In the genomic region with DNA sequence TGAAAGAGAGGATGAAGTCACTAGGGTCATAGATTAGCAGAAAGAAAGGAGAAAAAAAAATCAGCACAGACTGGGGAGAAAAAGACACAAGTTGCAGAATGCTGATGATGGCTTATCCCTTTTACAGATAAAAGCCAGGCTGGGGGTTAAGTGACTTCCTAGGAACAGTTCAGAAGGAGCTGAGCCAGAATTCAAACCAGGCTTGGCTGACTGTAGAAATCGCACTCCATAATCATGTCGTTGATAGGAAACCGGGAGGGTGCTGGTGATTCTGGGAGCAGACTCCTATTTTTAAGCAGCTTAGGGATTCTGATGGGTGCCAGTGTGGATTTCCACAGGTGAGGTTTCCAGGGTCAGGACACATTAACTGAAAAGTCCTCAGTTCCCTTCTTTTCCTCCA, we compare ENCODE assay signal across 1 cellular context.
A peak's percentile ranks its signal among the peaks of the same experiment; 100 is the strongest.
TF ChIP-seq lines count a peak whose summit lies in the region.

No MANE protein-coding gene starts in this region.

TF ChIP-seq in K562, 482 proteins besides CTCF, POLR2A, EP300 and RAD21:
- TF ChIP-seq FUS (optimal IDR thresholded peaks at IDR 0.05; ENCODE audit: low read depth, low read length) (no peak), ZNF282 (CRISPR knock-in tag; IDR thresholded peaks at IDR 0.05) (no peak), NCOR1 (IDR thresholded peaks at IDR 0.05) (peak; percentile 9; the same call in 1 of the 2 replicates), GATAD2B (IDR thresholded peaks at IDR 0.05; ENCODE audit: borderline replicate concordance) (no peak), ZNF134 (CRISPR knock-in tag; conservative IDR thresholded peaks at IDR 0.05) (no peak), ZNF764 (CRISPR knock-in tag; IDR thresholded peaks at IDR 0.05; ENCODE audit: low read depth) (no peak), DPF2 (IDR thresholded peaks at IDR 0.05) (peak; percentile 43; the same call in 1 of the 2 replicates), ZNF316 (IDR thresholded peaks at IDR 0.05) (peak; percentile 46), PCBP1 (IDR thresholded peaks at IDR 0.05; ENCODE audit: low read depth, low read length, poor library complexity, severe bottlenecking) (no peak), CBFA2T3 (IDR thresholded peaks at IDR 0.05) (no peak), KDM1A (IDR thresholded peaks at IDR 0.05) (no peak), ZEB2 (IDR thresholded peaks at IDR 0.05) (peak; percentile 21; the same call in 1 of the 2 replicates), TARDBP (IDR thresholded peaks at IDR 0.05) (no peak), RUNX1 (IDR thresholded peaks at IDR 0.05; ENCODE audit: low read depth) (no peak), SMARCA4 (IDR thresholded peaks at IDR 0.05) (no peak), LEF1 (IDR thresholded peaks at IDR 0.05) (no peak), ARHGAP35 (IDR thresholded peaks at IDR 0.05; ENCODE audit: partially characterized antibody) (no peak), CREBBP (IDR thresholded peaks at IDR 0.05; ENCODE audit: low read depth, low read length) (no peak), CC2D1A (IDR thresholded peaks at IDR 0.05) (no peak), ZNF140 (CRISPR knock-in tag; IDR thresholded peaks at IDR 0.05) (no peak), KLF6 (CRISPR knock-in tag; IDR thresholded peaks at IDR 0.05; ENCODE audit: borderline replicate concordance) (no peak), RBM22 (IDR thresholded peaks at IDR 0.05; ENCODE audit: low read depth, low read length, poor library complexity, severe bottlenecking) (no peak), ZNF780A (CRISPR knock-in tag; IDR thresholded peaks at IDR 0.05) (no peak)
- TF ChIP-seq, protein P1, sequence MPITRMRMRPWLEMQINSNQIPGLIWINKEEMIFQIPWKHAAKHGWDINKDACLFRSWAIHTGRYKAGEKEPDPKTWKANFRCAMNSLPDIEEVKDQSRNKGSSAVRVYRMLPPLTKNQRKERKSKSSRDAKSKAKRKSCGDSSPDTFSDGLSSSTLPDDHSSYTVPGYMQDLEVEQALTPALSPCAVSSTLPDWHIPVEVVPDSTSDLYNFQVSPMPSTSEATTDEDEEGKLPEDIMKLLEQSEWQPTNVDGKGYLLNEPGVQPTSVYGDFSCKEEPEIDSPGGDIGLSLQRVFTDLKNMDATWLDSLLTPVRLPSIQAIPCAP (CRISPR knock-in tag; IDR thresholded peaks at IDR 0.05; ENCODE audit: borderline replicate concordance), result no peak
- TF ChIP-seq, protein P2, sequence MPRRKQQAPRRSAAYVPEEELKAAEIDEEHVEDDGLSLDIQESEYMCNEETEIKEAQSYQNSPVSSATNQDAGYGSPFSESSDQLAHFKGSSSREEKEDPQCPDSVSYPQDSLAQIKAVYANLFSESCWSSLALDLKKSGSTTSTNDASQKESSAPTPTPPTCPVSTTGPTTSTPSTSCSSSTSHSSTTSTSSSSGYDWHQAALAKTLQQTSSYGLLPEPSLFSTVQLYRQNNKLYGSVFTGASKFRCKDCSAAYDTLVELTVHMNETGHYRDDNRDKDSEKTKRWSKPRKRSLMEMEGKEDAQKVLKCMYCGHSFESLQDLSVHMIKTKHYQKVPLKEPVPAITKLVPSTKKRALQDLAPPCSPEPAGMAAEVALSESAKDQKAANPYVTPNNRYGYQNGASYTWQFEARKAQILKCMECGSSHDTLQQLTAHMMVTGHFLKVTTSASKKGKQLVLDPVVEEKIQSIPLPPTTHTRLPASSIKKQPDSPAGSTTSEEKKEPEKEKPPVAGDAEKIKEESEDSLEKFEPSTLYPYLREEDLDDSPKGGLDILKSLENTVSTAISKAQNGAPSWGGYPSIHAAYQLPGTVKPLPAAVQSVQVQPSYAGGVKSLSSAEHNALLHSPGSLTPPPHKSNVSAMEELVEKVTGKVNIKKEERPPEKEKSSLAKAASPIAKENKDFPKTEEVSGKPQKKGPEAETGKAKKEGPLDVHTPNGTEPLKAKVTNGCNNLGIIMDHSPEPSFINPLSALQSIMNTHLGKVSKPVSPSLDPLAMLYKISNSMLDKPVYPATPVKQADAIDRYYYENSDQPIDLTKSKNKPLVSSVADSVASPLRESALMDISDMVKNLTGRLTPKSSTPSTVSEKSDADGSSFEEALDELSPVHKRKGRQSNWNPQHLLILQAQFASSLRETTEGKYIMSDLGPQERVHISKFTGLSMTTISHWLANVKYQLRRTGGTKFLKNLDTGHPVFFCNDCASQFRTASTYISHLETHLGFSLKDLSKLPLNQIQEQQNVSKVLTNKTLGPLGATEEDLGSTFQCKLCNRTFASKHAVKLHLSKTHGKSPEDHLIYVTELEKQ (CRISPR knock-in tag; IDR thresholded peaks at IDR 0.05), result no peak
- TF ChIP-seq, protein P3, sequence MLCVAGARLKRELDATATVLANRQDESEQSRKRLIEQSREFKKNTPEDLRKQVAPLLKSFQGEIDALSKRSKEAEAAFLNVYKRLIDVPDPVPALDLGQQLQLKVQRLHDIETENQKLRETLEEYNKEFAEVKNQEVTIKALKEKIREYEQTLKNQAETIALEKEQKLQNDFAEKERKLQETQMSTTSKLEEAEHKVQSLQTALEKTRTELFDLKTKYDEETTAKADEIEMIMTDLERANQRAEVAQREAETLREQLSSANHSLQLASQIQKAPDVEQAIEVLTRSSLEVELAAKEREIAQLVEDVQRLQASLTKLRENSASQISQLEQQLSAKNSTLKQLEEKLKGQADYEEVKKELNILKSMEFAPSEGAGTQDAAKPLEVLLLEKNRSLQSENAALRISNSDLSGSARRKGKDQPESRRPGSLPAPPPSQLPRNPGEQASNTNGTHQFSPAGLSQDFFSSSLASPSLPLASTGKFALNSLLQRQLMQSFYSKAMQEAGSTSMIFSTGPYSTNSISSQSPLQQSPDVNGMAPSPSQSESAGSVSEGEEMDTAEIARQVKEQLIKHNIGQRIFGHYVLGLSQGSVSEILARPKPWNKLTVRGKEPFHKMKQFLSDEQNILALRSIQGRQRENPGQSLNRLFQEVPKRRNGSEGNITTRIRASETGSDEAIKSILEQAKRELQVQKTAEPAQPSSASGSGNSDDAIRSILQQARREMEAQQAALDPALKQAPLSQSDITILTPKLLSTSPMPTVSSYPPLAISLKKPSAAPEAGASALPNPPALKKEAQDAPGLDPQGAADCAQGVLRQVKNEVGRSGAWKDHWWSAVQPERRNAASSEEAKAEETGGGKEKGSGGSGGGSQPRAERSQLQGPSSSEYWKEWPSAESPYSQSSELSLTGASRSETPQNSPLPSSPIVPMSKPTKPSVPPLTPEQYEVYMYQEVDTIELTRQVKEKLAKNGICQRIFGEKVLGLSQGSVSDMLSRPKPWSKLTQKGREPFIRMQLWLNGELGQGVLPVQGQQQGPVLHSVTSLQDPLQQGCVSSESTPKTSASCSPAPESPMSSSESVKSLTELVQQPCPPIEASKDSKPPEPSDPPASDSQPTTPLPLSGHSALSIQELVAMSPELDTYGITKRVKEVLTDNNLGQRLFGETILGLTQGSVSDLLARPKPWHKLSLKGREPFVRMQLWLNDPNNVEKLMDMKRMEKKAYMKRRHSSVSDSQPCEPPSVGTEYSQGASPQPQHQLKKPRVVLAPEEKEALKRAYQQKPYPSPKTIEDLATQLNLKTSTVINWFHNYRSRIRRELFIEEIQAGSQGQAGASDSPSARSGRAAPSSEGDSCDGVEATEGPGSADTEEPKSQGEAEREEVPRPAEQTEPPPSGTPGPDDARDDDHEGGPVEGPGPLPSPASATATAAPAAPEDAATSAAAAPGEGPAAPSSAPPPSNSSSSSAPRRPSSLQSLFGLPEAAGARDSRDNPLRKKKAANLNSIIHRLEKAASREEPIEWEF (CRISPR knock-in tag; IDR thresholded peaks at IDR 0.05), result no peak
- TF ChIP-seq, protein P4, sequence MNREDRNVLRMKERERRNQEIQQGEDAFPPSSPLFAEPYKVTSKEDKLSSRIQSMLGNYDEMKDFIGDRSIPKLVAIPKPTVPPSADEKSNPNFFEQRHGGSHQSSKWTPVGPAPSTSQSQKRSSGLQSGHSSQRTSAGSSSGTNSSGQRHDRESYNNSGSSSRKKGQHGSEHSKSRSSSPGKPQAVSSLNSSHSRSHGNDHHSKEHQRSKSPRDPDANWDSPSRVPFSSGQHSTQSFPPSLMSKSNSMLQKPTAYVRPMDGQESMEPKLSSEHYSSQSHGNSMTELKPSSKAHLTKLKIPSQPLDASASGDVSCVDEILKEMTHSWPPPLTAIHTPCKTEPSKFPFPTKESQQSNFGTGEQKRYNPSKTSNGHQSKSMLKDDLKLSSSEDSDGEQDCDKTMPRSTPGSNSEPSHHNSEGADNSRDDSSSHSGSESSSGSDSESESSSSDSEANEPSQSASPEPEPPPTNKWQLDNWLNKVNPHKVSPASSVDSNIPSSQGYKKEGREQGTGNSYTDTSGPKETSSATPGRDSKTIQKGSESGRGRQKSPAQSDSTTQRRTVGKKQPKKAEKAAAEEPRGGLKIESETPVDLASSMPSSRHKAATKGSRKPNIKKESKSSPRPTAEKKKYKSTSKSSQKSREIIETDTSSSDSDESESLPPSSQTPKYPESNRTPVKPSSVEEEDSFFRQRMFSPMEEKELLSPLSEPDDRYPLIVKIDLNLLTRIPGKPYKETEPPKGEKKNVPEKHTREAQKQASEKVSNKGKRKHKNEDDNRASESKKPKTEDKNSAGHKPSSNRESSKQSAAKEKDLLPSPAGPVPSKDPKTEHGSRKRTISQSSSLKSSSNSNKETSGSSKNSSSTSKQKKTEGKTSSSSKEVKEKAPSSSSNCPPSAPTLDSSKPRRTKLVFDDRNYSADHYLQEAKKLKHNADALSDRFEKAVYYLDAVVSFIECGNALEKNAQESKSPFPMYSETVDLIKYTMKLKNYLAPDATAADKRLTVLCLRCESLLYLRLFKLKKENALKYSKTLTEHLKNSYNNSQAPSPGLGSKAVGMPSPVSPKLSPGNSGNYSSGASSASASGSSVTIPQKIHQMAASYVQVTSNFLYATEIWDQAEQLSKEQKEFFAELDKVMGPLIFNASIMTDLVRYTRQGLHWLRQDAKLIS (CRISPR knock-in tag; IDR thresholded peaks at IDR 0.05), result no peak
TF ChIP-seq in K562: peak in this region for 4.
